In genomic region chr15:62306851-62307504, GRCh38 we compare ENCODE assay signal across 7 cellular contexts.
DNase-seq lines count a peak whose midpoint lies in the region; ATAC-seq, FAIRE-seq and TF ChIP-seq lines count a peak whose summit lies in the region.

No MANE protein-coding gene starts in this region.

- TF ChIP-seq POLR2A in IMR-90 (IDR thresholded peaks at IDR 0.05; ENCODE audit: low read depth, low read length) (no peak), tibial nerve (IDR thresholded peaks at IDR 0.05) (no peak)

- no peak overlapping the region for H4K5ac ChIP-seq in IMR-90 (ENCODE audit: low read depth, low read length)

- no peak for FAIRE-seq in bronchial epithelial cell (lab: Jason Lieb, UNC)

- H3K36me3 ChIP-seq in DOHH2 (ENCODE audit: control insufficient read depth, low read length) (no peaks in the 10 kb centered on the region), IMR-90 (ENCODE audit: control insufficient read depth, insufficient read depth, low read length) (no peaks in the 10 kb centered on the region), bronchial epithelial cell (ENCODE audit: control insufficient read depth, insufficient read depth, low read length) (no peaks in the 10 kb centered on the region), kidney epithelial cell (ENCODE audit: control insufficient read depth, insufficient read depth, low read length) (no peaks in the 10 kb centered on the region), tibial nerve (no peaks in the 10 kb centered on the region)

- TF ChIP-seq CTCF in DOHH2 (IDR thresholded peaks at IDR 0.05; ENCODE audit: low read depth, low read length, poor library complexity, severe bottlenecking) = peak; percentile 67
- TF ChIP-seq CTCF in IMR-90 (conservative IDR thresholded peaks at IDR 0.05; ENCODE audit: low read depth, low read length) = peak; percentile 62
- peak; percentile 65 for TF ChIP-seq CTCF in bronchial epithelial cell (IDR thresholded peaks at IDR 0.05; ENCODE audit: insufficient read depth, low read length, severe bottlenecking)
- peak; percentile 67 for TF ChIP-seq CTCF in kidney epithelial cell (IDR thresholded peaks at IDR 0.05; ENCODE audit: insufficient read depth, low read length, poor library complexity, severe bottlenecking)
- TF ChIP-seq CTCF in tibial nerve (IDR thresholded peaks at IDR 0.05) = peak; percentile 42 to 76 (median 60)

- H2AK9ac ChIP-seq in IMR-90 (replicated peaks; ENCODE audit: low read depth, low read length, poor library complexity) = no peak overlapping the region

- no peak for TF ChIP-seq EP300 in tibial nerve (IDR thresholded peaks at IDR 0.05)

- POLR2A ChIA-PET in IMR-90 (lab: Charles Lee; ENCODE audit: unreplicated experiment) = no interaction called here

- no peaks in the 10 kb centered on the region for H3K9me1 ChIP-seq in IMR-90 (ENCODE audit: insufficient read depth, low read length)

- H2AK5ac ChIP-seq in IMR-90 (ENCODE audit: low read depth, low read length) = no peak overlapping the region

- H4K8ac ChIP-seq in IMR-90 (ENCODE audit: low read depth in 2 of 2, low read length in 2 of 2) = no peak overlapping the region

- H2BK15ac ChIP-seq in IMR-90 (ENCODE audit: low read depth, low read length) = no peak overlapping the region

- no peak overlapping the region for H3K9ac ChIP-seq in IMR-90 (ENCODE audit: low read depth, low read length)

- H3K23ac ChIP-seq in IMR-90 (ENCODE audit: low read depth, low read length) = no peak overlapping the region

- H3K4me1 ChIP-seq in DOHH2 (ENCODE audit: control insufficient read depth, low read length) = no peaks in the 10 kb centered on the region
- no peaks in the 10 kb centered on the region for H3K4me1 ChIP-seq in IMR-90 (ENCODE audit: control insufficient read depth, insufficient read depth, low read length)
- peaks cover 0 to 12% (median 0%) of the 10 kb centered on the region in 4 donors for H3K4me1 ChIP-seq in tibial nerve

- intact Hi-C loops in IMR-90 (cut with micrococcal nuclease) = loop anchor here (2.0 to 5.0 kb wide), 2 partner anchors 235 to 434 kb away; no protein-coding TSS in a partner anchor

- H2BK120ac ChIP-seq in IMR-90 (ENCODE audit: low read depth, low read length) = no peak overlapping the region

- H3K9me2 ChIP-seq in DOHH2 (replicated peaks; ENCODE audit: control insufficient read depth, low read length) = no peaks in the 10 kb centered on the region

- H4K91ac ChIP-seq in IMR-90 (ENCODE audit: insufficient read depth, low read depth, low read length) = no peak overlapping the region

- WGBS in IMR-90 (ENCODE audit: extremely low coverage in 2 of 2, insufficient read length in 1 of 2), 2 experiments = no CpG with 5 or more reads among the region's 9 CpGs
- 12 to 17% methylated on average over 9 of the region's 9 CpGs for WGBS in tibial nerve, 2 donors

- CTCF ChIA-PET in IMR-90 (lab: Yijun Ruan, JAX) = interaction anchor here (0.5 to 1.9 kb wide), 10 partner anchors 14 to 1722 kb away, joined by 3 to 9 read pairs (median 3); no protein-coding TSS in a partner anchor

- TF ChIP-seq RAD21 in IMR-90 (IDR thresholded peaks at IDR 0.05; ENCODE audit: low read length) = peak; percentile 56

- H2BK20ac ChIP-seq in IMR-90 (ENCODE audit: low read depth, low read length) = no peak overlapping the region

- peak; percentile 93 for ATAC-seq in IMR-90 (ENCODE audit: low read depth)

- H3K79me1 ChIP-seq in IMR-90 (ENCODE audit: low read depth in 1 of 2, low read length in 2 of 2) = no peaks in the 10 kb centered on the region

- no peaks in the 10 kb centered on the region for H3F3A ChIP-seq in DOHH2 (ENCODE audit: control insufficient read depth, insufficient read depth)

- no peak overlapping the region for H3K4me2 ChIP-seq in DOHH2 (ENCODE audit: low read length)
- no peak overlapping the region for H3K4me2 ChIP-seq in IMR-90 (ENCODE audit: low read depth, low read length)

- dilution Hi-C loops in IMR-90 (cut with HindIII; ENCODE audit: low sequenced_read_pairs, unreplicated experiment) = no loop called here

- H3K56ac ChIP-seq in IMR-90 (ENCODE audit: extremely low read depth, insufficient read depth, low read length) = no peak overlapping the region

- no peaks in the 10 kb centered on the region for H3K27me3 ChIP-seq in DOHH2 (ENCODE audit: control insufficient read depth, low read length)
- peaks cover 8% of the 10 kb centered on the region for H3K27me3 ChIP-seq in IMR-90 (ENCODE audit: control insufficient read depth, insufficient read depth, low read length)
- H3K27me3 ChIP-seq in bronchial epithelial cell (ENCODE audit: control insufficient read depth, insufficient read depth, low read length) = no peaks in the 10 kb centered on the region
- H3K27me3 ChIP-seq in kidney epithelial cell (ENCODE audit: control insufficient read depth, insufficient read depth, low read length) = no peaks in the 10 kb centered on the region
- H3K27me3 ChIP-seq in tibial nerve = no peaks in the 10 kb centered on the region

- H3K4ac ChIP-seq in IMR-90 (ENCODE audit: low read depth, low read length) = no peak overlapping the region

- H3K18ac ChIP-seq in IMR-90 (ENCODE audit: low read depth, low read length) = no peak overlapping the region

- peak overlapping the region; percentile 81 for H2AFZ ChIP-seq in IMR-90 (replicated peaks; ENCODE audit: low read length, poor library complexity)

- H3K27ac ChIP-seq in DOHH2 (ENCODE audit: low read depth, low read length) (no peak overlapping the region), IMR-90 (ENCODE audit: insufficient read depth, low read length) (no peak overlapping the region), tibial nerve (peak overlapping the region in 1 of 4 donors; percentile 13)

- H3K14ac ChIP-seq in IMR-90 (replicated peaks; ENCODE audit: low read depth, low read length) = no peak overlapping the region

- no TSS peak for BruUV-seq in IMR-90 (replicated peaks; lab: Mats Ljungman, UMichigan)

- no peaks in the 10 kb centered on the region for H3K79me2 ChIP-seq in DOHH2 (ENCODE audit: control insufficient read depth, low read length)

- H3K4me3 ChIP-seq in DOHH2 (ENCODE audit: low read length) (no peak overlapping the region), IMR-90 (ENCODE audit: insufficient read depth, low read depth, low read length) (no peak overlapping the region), bronchial epithelial cell (ENCODE audit: low read depth, low read length) (no peak overlapping the region), kidney epithelial cell (ENCODE audit: low read depth, low read length) (no peak overlapping the region), tibial nerve (no peak overlapping the region)

- no peaks in the 10 kb centered on the region for H3K9me3 ChIP-seq in DOHH2 (ENCODE audit: control insufficient read depth, insufficient read depth, low read length)
- no peaks in the 10 kb centered on the region for H3K9me3 ChIP-seq in IMR-90 (ENCODE audit: control insufficient read depth, insufficient read depth, low read length)
- no peaks in the 10 kb centered on the region for H3K9me3 ChIP-seq in tibial nerve

- in situ Hi-C loops in IMR-90 (cut with MboI; ENCODE audit: low sequenced_read_pairs) = no loop called here

- no peak overlapping the region for H2BK5ac ChIP-seq in IMR-90 (ENCODE audit: low read depth, low read length, poor library complexity, severe bottlenecking)

- DNase-seq in IMR-90 (peak; percentile 67), NOMO-1 treated with dmso at 0.1 percent for 144 hours (lab: John Stamatoyannopoulos, UW; ENCODE audit: unreplicated experiment) (peak; percentile 60), bronchial epithelial cell (ENCODE audit: low read depth) (peak; percentile 61), kidney epithelial cell (ENCODE audit: low read depth) (peak; percentile 55), tibial nerve (ENCODE audit: low spot score in 2 of 2) (peak in 1 of 2 donors; percentile 47), NK-92 (lab: John Stamatoyannopoulos, UW; ENCODE audit: unreplicated experiment) (no peak)

- H4K20me1 ChIP-seq in DOHH2 (ENCODE audit: control insufficient read depth, insufficient read depth, low read depth, low read length) = no peaks in the 10 kb centered on the region
- H4K20me1 ChIP-seq in IMR-90 (ENCODE audit: insufficient read depth, low read length) = no peaks in the 10 kb centered on the region

TF ChIP-seq in IMR-90, 13 proteins besides CTCF, POLR2A, EP300 and RAD21:
- TF ChIP-seq SMC3 (IDR thresholded peaks at IDR 0.05; ENCODE audit: low read depth, low read length) = peak; percentile 52
- no peak for TF ChIP-seq MAFK (IDR thresholded peaks at IDR 0.05; ENCODE audit: low read depth, low read length)
